In genomic region chr13:28819748-28820098, GRCh38 we compare ENCODE assay signal across 1 cellular context.
TF ChIP-seq lines count a peak whose summit lies in the region.

No MANE protein-coding gene starts in this region.

TF ChIP-seq in GM23338, 12 proteins besides CTCF, POLR2A, EP300 and RAD21 (continued from another document):
- TF ChIP-seq ZNF462 (CRISPR knock-in tag; IDR thresholded peaks at IDR 0.05), result no peak
- no peak for TF ChIP-seq ZNF114 (CRISPR knock-in tag; IDR thresholded peaks at IDR 0.05)
- TF ChIP-seq CREB1 (CRISPR knock-in tag; IDR thresholded peaks at IDR 0.05; ENCODE audit: low read depth), result no peak
- TF ChIP-seq NANOG (IDR thresholded peaks at IDR 0.05; ENCODE audit: borderline replicate concordance), result no peak
TF ChIP-seq in GM23338: peak in this region for 0.
